1 cellular context compared by ENCODE assay signal in genomic region chr20:51506527-51507356, GRCh38.
TF ChIP-seq lines count a peak whose summit lies in the region.

No MANE protein-coding gene starts in this region.

TF ChIP-seq in HepG2, 621 proteins besides CTCF, POLR2A, EP300 and RAD21 (continued from another document):
- TF ChIP-seq FOXO4 (CRISPR knock-in tag; conservative IDR thresholded peaks at IDR 0.05) = 0 out of 2 replicates have a peak, but pooled peaks have one; percentile 58
- no peak for TF ChIP-seq RBM22 (optimal IDR thresholded peaks at IDR 0.05; ENCODE audit: low read length)
- TF ChIP-seq EED (CRISPR knock-in tag; IDR thresholded peaks at IDR 0.05) = no peak
- no peak for TF ChIP-seq NR2F6 (IDR thresholded peaks at IDR 0.05)
- no peak for TF ChIP-seq NR2F6 (CRISPR knock-in tag; IDR thresholded peaks at IDR 0.05)
- no peak for TF ChIP-seq KLF16 (CRISPR knock-in tag; IDR thresholded peaks at IDR 0.05)
- TF ChIP-seq ZNF576 (CRISPR knock-in tag; IDR thresholded peaks at IDR 0.05) = no peak
- TF ChIP-seq ZNF205 (CRISPR knock-in tag; IDR thresholded peaks at IDR 0.05) = no peak
- TF ChIP-seq NR2C2 (CRISPR knock-in tag; IDR thresholded peaks at IDR 0.05; ENCODE audit: borderline replicate concordance) = no peak
- TF ChIP-seq NCOA5 (CRISPR knock-in tag; IDR thresholded peaks at IDR 0.05) = no peak
